31 cellular contexts compared by ENCODE assay signal in the genomic region with DNA sequence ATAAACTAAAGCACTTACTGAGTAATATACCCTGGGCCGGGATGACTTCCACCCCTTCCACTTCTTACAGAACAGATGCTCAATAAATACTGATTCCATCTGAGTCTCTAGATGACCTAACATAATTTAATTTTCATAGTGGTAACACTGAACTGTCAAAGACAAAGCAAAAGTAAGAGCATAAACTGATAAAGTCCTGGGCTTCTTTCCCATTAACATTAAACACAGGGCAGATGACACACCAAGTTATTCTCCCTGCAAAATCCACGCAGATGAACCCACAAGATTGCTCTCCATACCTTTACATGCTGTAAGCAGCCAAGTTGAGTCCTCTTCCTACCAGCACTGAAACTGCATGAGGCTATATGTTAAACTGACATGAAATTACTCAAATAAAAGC.
"Had no signal": no experiment of that assay in that cellular context is flagged by ENCODE, and none has a peak within 500 bp of the region (broad histone marks: within the 10 kb centered on the region; RNA-seq: fewer than 3 reads in every experiment).

No MANE protein-coding gene starts in this region.

- H3K4me3 ChIP-seq: breast epithelium, esophagus muscularis mucosa, gastrocnemius medialis, pancreas, right lobe of liver, skin epidermis, thoracic aorta had no signal

- H3K27ac Mint-ChIP-seq: activated CD4-positive, alpha-beta memory T cell treated with anti-CD3 and anti-CD28 coated beads, Interleukin-2, amount 10 ng/mL, durations not matched to agents 7 days and 5 days; activated CD4-positive, alpha-beta T cell treated with anti-CD3 and anti-CD28 coated beads, Interleukin-2, amount 10 ng/mL, durations not matched to agents 7 days and 5 days; activated T-cell treated with anti-CD3 and anti-CD28 coated beads, Interleukin-2, amount 50 U/mL, for 24 hours; activated T-helper 17 cell treated with anti-CD3 and anti-CD28 coated beads, Interleukin-2, amount 50 U/mL, for 72 hours; naive B cell; stimulated activated effector memory CD8-positive, alpha-beta T cell treated with anti-CD3 and anti-CD28 coated beads, Interleukin-12 subunit alpha, Interleukin-12 subunit beta, amount 100 ng/mL, for 72 hours; stimulated activated naive CD8-positive, alpha-beta T cell treated with anti-CD3 and anti-CD28 coated beads, Interleukin-15, Interleukin-2, amounts not matched to agents 100 ng/mL and 50 ng/mL, for 24 hours had no signal

- H3K27me3 ChIP-seq: breast epithelium, esophagus muscularis mucosa, gastrocnemius medialis, pancreas, right lobe of liver had no signal

- H3K4me3 Mint-ChIP-seq: activated CD4-positive, alpha-beta memory T cell treated with anti-CD3 and anti-CD28 coated beads, Interleukin-2, amount 10 ng/mL, durations not matched to agents 7 days and 5 days; activated CD4-positive, alpha-beta T cell treated with anti-CD3 and anti-CD28 coated beads, Interleukin-2, amount 10 ng/mL, durations not matched to agents 7 days and 5 days; activated T-cell treated with anti-CD3 and anti-CD28 coated beads, Interleukin-2, amount 50 U/mL, for 24 hours; activated T-helper 17 cell treated with anti-CD3 and anti-CD28 coated beads, Interleukin-2, amount 50 U/mL, for 72 hours; naive B cell; neural crest cell; stimulated activated effector memory CD8-positive, alpha-beta T cell treated with anti-CD3 and anti-CD28 coated beads, Interleukin-12 subunit alpha, Interleukin-12 subunit beta, amount 100 ng/mL, for 72 hours; stimulated activated naive CD8-positive, alpha-beta T cell treated with anti-CD3 and anti-CD28 coated beads, Interleukin-15, Interleukin-2, amounts not matched to agents 100 ng/mL and 50 ng/mL, for 24 hours; T-helper 17 cell had no signal

- H3K9me3 Mint-ChIP-seq: activated CD4-positive, alpha-beta memory T cell treated with anti-CD3 and anti-CD28 coated beads, Interleukin-2, amount 10 ng/mL, durations not matched to agents 7 days and 5 days; activated CD4-positive, alpha-beta T cell treated with anti-CD3 and anti-CD28 coated beads, Interleukin-2, amount 10 ng/mL, durations not matched to agents 7 days and 5 days; activated T-cell treated with anti-CD3 and anti-CD28 coated beads, Interleukin-2, amount 50 U/mL, for 24 hours; activated T-helper 17 cell treated with anti-CD3 and anti-CD28 coated beads, Interleukin-2, amount 50 U/mL, for 72 hours; stimulated activated effector memory CD8-positive, alpha-beta T cell treated with anti-CD3 and anti-CD28 coated beads, Interleukin-12 subunit alpha, Interleukin-12 subunit beta, amount 100 ng/mL, for 72 hours; stimulated activated naive CD8-positive, alpha-beta T cell treated with anti-CD3 and anti-CD28 coated beads, Interleukin-15, Interleukin-2, amounts not matched to agents 100 ng/mL and 50 ng/mL, for 24 hours had no signal

- H3K4me1 Mint-ChIP-seq: activated CD4-positive, alpha-beta memory T cell treated with anti-CD3 and anti-CD28 coated beads, Interleukin-2, amount 10 ng/mL, durations not matched to agents 7 days and 5 days had no signal

- H3K36me3 Mint-ChIP-seq: naive B cell; stimulated activated effector memory CD8-positive, alpha-beta T cell treated with anti-CD3 and anti-CD28 coated beads, Interleukin-12 subunit alpha, Interleukin-12 subunit beta, amount 100 ng/mL, for 72 hours had no signal

- FAIRE-seq: kidney, pancreas, urothelium cell line had no signal

- H3K4me1 ChIP-seq: breast epithelium, gastrocnemius medialis, pancreas, right lobe of liver had no signal

- H3K27ac ChIP-seq: breast epithelium, esophagus muscularis mucosa, gastrocnemius medialis, pancreas, right lobe of liver, skin epidermis, thoracic aorta had no signal

- H3K9me3 ChIP-seq: breast epithelium, esophagus muscularis mucosa, gastrocnemius medialis, pancreas, right lobe of liver, thoracic aorta had no signal

- DNase-seq: activated CD4-positive, alpha-beta memory T cell treated with anti-CD3 and anti-CD28 coated beads, Interleukin-2, amount 10 ng/mL, durations not matched to agents 7 days and 5 days; activated CD4-positive, alpha-beta T cell treated with anti-CD3 and anti-CD28 coated beads for 1 hour; activated CD4-positive, alpha-beta T cell treated with anti-CD3 and anti-CD28 coated beads, Interleukin-2, amount 10 ng/mL, durations not matched to agents 7 days and 5 days; activated CD8-positive, alpha-beta memory T cell treated with anti-CD3 and anti-CD28 coated beads, Interleukin-2, amount 50 U/mL, for 48 hours; activated gamma-delta T cell treated with Interleukin-2 at 50 U/mL for 16 hours; activated naive CD4-positive, alpha-beta T cell treated with anti-CD3 and anti-CD28 coated beads, Interleukin-2, amount 50 U/mL, for 16 hours; activated T-cell treated with anti-CD3 and anti-CD28 coated beads, Interleukin-2, amount 50 U/mL, for 24 hours; amygdala; central memory CD4-positive, alpha-beta T cell; gastrocnemius medialis; glutamatergic neuron; kidney; left colon; mammary epithelial cell; naive B cell; nucleus accumbens; pancreas; right lobe of liver; stimulated activated CD4-positive, alpha-beta T cell treated with anti-CD3 and anti-CD28 coated beads, Interleukin-4, amount 100 ng/mL, for 24 hours; T-helper 17 cell; T1000; trophoblast cell had no signal

- H3K27me3 Mint-ChIP-seq: activated CD4-positive, alpha-beta memory T cell treated with anti-CD3 and anti-CD28 coated beads, Interleukin-2, amount 10 ng/mL, durations not matched to agents 7 days and 5 days; activated CD4-positive, alpha-beta T cell treated with anti-CD3 and anti-CD28 coated beads, Interleukin-2, amount 10 ng/mL, durations not matched to agents 7 days and 5 days; activated T-cell treated with anti-CD3 and anti-CD28 coated beads, Interleukin-2, amount 50 U/mL, for 24 hours; activated T-helper 17 cell treated with anti-CD3 and anti-CD28 coated beads, Interleukin-2, amount 50 U/mL, for 72 hours; naive B cell; stimulated activated naive CD8-positive, alpha-beta T cell treated with anti-CD3 and anti-CD28 coated beads, Interleukin-15, Interleukin-2, amounts not matched to agents 100 ng/mL and 50 ng/mL, for 24 hours; T-helper 17 cell had no signal

- ATAC-seq: activated T-helper 17 cell treated with anti-CD3 and anti-CD28 coated beads, Interleukin-2, amount 50 U/mL, for 72 hours; gastrocnemius medialis; left colon; pancreas; right lobe of liver; stimulated activated effector memory CD8-positive, alpha-beta T cell treated with anti-CD3 and anti-CD28 coated beads, Interleukin-12 subunit alpha, Interleukin-12 subunit beta, amount 100 ng/mL, for 72 hours; T-helper 17 cell had no signal

- H3K36me3 ChIP-seq: breast epithelium, gastrocnemius medialis, pancreas, right lobe of liver had no signal
